Comparison of ENCODE assay signal across 1 cellular context in genomic region chr10:70579234-70580002, GRCh38.
TF ChIP-seq lines count a peak whose summit lies in the region.

No MANE protein-coding gene starts in this region.

TF ChIP-seq in SK-N-SH treated with all-trans-retinoic acid at 6 μM for 48 hours, 23 proteins besides CTCF, POLR2A, EP300 and RAD21 (continued from another document):
- TF ChIP-seq TSHZ2 (CRISPR knock-in tag; IDR thresholded peaks at IDR 0.05) (no peak), ESRRG (CRISPR knock-in tag; IDR thresholded peaks at IDR 0.05) (no peak), ZNF8 (CRISPR knock-in tag; IDR thresholded peaks at IDR 0.05) (no peak), RARB (CRISPR knock-in tag; IDR thresholded peaks at IDR 0.05) (no peak), GLIS3 (CRISPR knock-in tag; IDR thresholded peaks at IDR 0.05) (no peak), SNAI2 (CRISPR knock-in tag; IDR thresholded peaks at IDR 0.05) (no peak), ZNF565 (CRISPR knock-in tag; conservative IDR thresholded peaks at IDR 0.05; ENCODE audit: low read depth) (no peak), BACH2 (CRISPR knock-in tag; IDR thresholded peaks at IDR 0.05; ENCODE audit: borderline replicate concordance) (no peak), ZNF70 (CRISPR knock-in tag; IDR thresholded peaks at IDR 0.05) (no peak), OSR1 (CRISPR knock-in tag; IDR thresholded peaks at IDR 0.05) (no peak), PATZ1 (CRISPR knock-in tag; IDR thresholded peaks at IDR 0.05; ENCODE audit: borderline replicate concordance) (no peak), PPARA (CRISPR knock-in tag; IDR thresholded peaks at IDR 0.05; ENCODE audit: borderline replicate concordance) (no peak), POU6F1 (CRISPR knock-in tag; IDR thresholded peaks at IDR 0.05; ENCODE audit: borderline replicate concordance, low read depth) (no peak), ARNTL (CRISPR knock-in tag; IDR thresholded peaks at IDR 0.05; ENCODE audit: borderline replicate concordance, low read depth) (no peak), ISL1 (CRISPR knock-in tag; IDR thresholded peaks at IDR 0.05) (no peak), ZFP30 (CRISPR knock-in tag; IDR thresholded peaks at IDR 0.05) (no peak), CSRNP3 (CRISPR knock-in tag; IDR thresholded peaks at IDR 0.05) (no peak)
